In the genomic region with DNA sequence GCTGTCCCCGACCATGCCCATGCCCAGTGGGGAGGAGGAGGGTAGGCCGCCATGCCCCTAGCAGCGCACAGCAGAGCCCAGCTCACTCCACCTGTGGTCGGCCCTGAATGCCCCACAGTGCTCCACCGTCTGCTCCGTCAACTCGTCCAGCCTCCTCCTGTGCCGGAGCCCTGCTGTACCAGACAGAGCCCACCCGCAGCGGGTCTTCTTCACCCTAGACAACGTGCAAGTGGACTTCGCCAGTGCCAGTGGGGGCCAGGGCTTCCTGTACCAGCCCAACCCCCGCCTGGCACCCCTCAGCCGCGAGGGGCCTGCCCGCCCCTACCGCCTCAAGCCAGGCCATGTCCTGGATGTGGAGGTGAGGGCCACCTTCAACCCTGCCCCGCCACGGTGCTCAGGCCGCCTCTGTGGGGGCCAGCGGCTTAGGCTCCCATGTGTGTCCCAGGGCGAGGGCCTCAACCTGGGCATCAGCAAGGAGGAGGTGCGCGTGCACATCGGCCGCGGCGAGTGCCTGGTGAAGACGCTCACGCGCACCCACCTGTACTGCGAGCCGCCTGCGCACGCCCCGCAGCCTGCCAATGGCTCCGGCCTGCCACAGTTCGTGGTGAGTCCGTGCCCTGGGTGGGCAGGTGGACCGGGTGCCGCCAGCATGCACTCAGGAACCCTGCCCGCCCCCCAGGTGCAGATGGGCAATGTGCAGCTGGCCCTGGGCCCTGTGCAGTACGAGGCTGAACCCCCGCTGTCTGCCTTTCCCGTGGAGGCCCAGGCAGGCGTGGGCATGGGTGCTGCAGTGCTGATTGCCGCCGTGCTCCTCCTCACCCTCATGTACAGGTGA, we compare ENCODE assay signal across 15 cellular contexts. TPM values are rescaled to one million over a fixed set of nuclear protein-coding genes. Genes with fewer than 3 reads are reported as not detected.
DNase-seq lines count a peak whose midpoint lies in the region; ATAC-seq and TF ChIP-seq lines count a peak whose summit lies in the region.
"Had no signal": no experiment of that assay in that cellular context is flagged by ENCODE, and none has a peak within 500 bp of the region (broad histone marks: within the 10 kb centered on the region; RNA-seq: fewer than 3 reads in every experiment).

No MANE protein-coding gene starts in this region.

- H3K9ac ChIP-seq in IMR-90 (ENCODE audit: low read depth, low read length), result no peak overlapping the region

- peaks cover 8% of the 10 kb centered on the region for H3K36me3 Mint-ChIP-seq in MCF 10A (ENCODE audit: insufficient read depth, unreplicated experiment)
- H3K36me3 Mint-ChIP-seq: activated naive CD8-positive, alpha-beta T cell treated with anti-CD3 and anti-CD28 coated beads, Interleukin-2, amount 10 ng/mL, durations not matched to agents 7 days and 5 days had no signal

- TF ChIP-seq RAD21 in IMR-90 (IDR thresholded peaks at IDR 0.05; ENCODE audit: low read length), result no peak

- TF ChIP-seq POLR2A in IMR-90 (IDR thresholded peaks at IDR 0.05; ENCODE audit: low read depth, low read length), result no peak

- no peaks in the 10 kb centered on the region; the same call in 1 of the 2 replicates for H3K27me3 ChIP-seq in GM06990 (replicated peaks; ENCODE audit: control insufficient read depth, insufficient read depth, low read length)
- H3K27me3 ChIP-seq in IMR-90 (ENCODE audit: control insufficient read depth, insufficient read depth, low read length), result no peaks in the 10 kb centered on the region
- H3K27me3 ChIP-seq: brain microvascular endothelial cell had no signal

- no peaks in the 10 kb centered on the region for H3K79me1 ChIP-seq in IMR-90 (ENCODE audit: low read depth in 1 of 2, low read length in 2 of 2)

- no peak overlapping the region for H3K18ac ChIP-seq in IMR-90 (ENCODE audit: low read depth, low read length)

- TF ChIP-seq CTCF in GM06990 (IDR thresholded peaks at IDR 0.05; ENCODE audit: insufficient read depth, low read length, poor library complexity, severe bottlenecking) (no peak), IMR-90 (conservative IDR thresholded peaks at IDR 0.05; ENCODE audit: low read depth, low read length) (no peak), mucosa of descending colon (IDR thresholded peaks at IDR 0.05) (no peak), MCF 10A (IDR thresholded peaks at IDR 0.05; ENCODE audit: unreplicated experiment) (no peak)

- H4K20me1 ChIP-seq in IMR-90 (ENCODE audit: insufficient read depth, low read length), result no peaks in the 10 kb centered on the region

- intact Hi-C loops in IMR-90 (cut with micrococcal nuclease) (no loop called here), mucosa of descending colon (cut with DNase I, micrococcal nuclease) (no loop called here), MCF 10A (cut with micrococcal nuclease) (no loop called here)

- POLR2A ChIA-PET in IMR-90 (lab: Charles Lee; ENCODE audit: unreplicated experiment), result no interaction called here
- POLR2A ChIA-PET in MCF 10A (lab: Yijun Ruan, JAX), result no interaction called here

- no peaks in the 10 kb centered on the region for H3K27me3 Mint-ChIP-seq in MCF 10A (ENCODE audit: insufficient read depth, unreplicated experiment)
- H3K27me3 Mint-ChIP-seq: activated naive CD8-positive, alpha-beta T cell treated with anti-CD3 and anti-CD28 coated beads, Interleukin-2, amount 10 ng/mL, durations not matched to agents 7 days and 5 days had no signal

- H3K4me3 ChIP-seq in GM06990 (replicated peaks; ENCODE audit: low read depth, low read length) (no peak overlapping the region), IMR-90 (ENCODE audit: insufficient read depth, low read depth, low read length) (no peak overlapping the region), mucosa of descending colon (no peak overlapping the region)
- H3K4me3 ChIP-seq: colonic mucosa had no signal

- H2AFZ ChIP-seq in IMR-90 (replicated peaks; ENCODE audit: low read length, poor library complexity), result no peak overlapping the region

- no peak overlapping the region for H3K27ac Mint-ChIP-seq in MCF 10A (ENCODE audit: low read depth, unreplicated experiment)
- H3K27ac Mint-ChIP-seq: activated naive CD8-positive, alpha-beta T cell treated with anti-CD3 and anti-CD28 coated beads, Interleukin-2, amount 10 ng/mL, durations not matched to agents 7 days and 5 days had no signal

- BruUV-seq in IMR-90 (replicated peaks; lab: Mats Ljungman, UMichigan) (TSS peak; percentile 38), MCF 10A (replicated peaks; lab: Mats Ljungman, UMichigan) (no TSS peak)

- no peaks in the 10 kb centered on the region for H3K9me1 ChIP-seq in IMR-90 (ENCODE audit: insufficient read depth, low read length)

- no peak overlapping the region for H3K4ac ChIP-seq in IMR-90 (ENCODE audit: low read depth, low read length)

- CTCF ChIA-PET in IMR-90 (lab: Yijun Ruan, JAX), result no interaction called here
- CTCF ChIA-PET in MCF 10A (lab: Yijun Ruan, JAX), result no interaction called here

- H3K4me1 ChIP-seq in IMR-90 (ENCODE audit: control insufficient read depth, insufficient read depth, low read length) (no peaks in the 10 kb centered on the region), mucosa of descending colon (ENCODE audit: low read depth) (no peaks in the 10 kb centered on the region)
- H3K4me1 ChIP-seq: colonic mucosa had no signal

- no peak overlapping the region for H4K91ac ChIP-seq in IMR-90 (ENCODE audit: insufficient read depth, low read depth, low read length)

- no peak overlapping the region for H3K14ac ChIP-seq in IMR-90 (replicated peaks; ENCODE audit: low read depth, low read length)

- H3K56ac ChIP-seq in IMR-90 (ENCODE audit: extremely low read depth, insufficient read depth, low read length), result no peak overlapping the region

- H3K4me3 Mint-ChIP-seq in MCF 10A (ENCODE audit: unreplicated experiment), result no peak overlapping the region
- H3K4me3 Mint-ChIP-seq: activated naive CD8-positive, alpha-beta T cell treated with anti-CD3 and anti-CD28 coated beads, Interleukin-2, amount 10 ng/mL, durations not matched to agents 7 days and 5 days had no signal

- H3K9me3 ChIP-seq in IMR-90 (ENCODE audit: control insufficient read depth, insufficient read depth, low read length), result no peaks in the 10 kb centered on the region; the same call in 1 of the 2 replicates
- H3K9me3 ChIP-seq in mucosa of descending colon, result no peaks in the 10 kb centered on the region
- H3K9me3 ChIP-seq: colonic mucosa had no signal

- H4K8ac ChIP-seq in IMR-90 (ENCODE audit: low read depth in 2 of 2, low read length in 2 of 2), result no peak overlapping the region

- H2AK5ac ChIP-seq in IMR-90 (ENCODE audit: low read depth, low read length), result no peak overlapping the region

- in situ Hi-C loops in IMR-90 (cut with MboI; ENCODE audit: low sequenced_read_pairs), result no loop called here

- no peak overlapping the region for H3K27ac ChIP-seq in IMR-90 (ENCODE audit: insufficient read depth, low read length)
- H3K27ac ChIP-seq: brain microvascular endothelial cell, colonic mucosa had no signal

- 99% methylated on average over 24 of the region's 48 CpGs; no CpG with 5 or more reads in 1 of the 2 experiments for WGBS in IMR-90 (ENCODE audit: extremely low coverage in 2 of 2, insufficient read length in 1 of 2), 2 experiments

- H3K23ac ChIP-seq in IMR-90 (ENCODE audit: low read depth, low read length), result no peak overlapping the region

- no peak overlapping the region for H3K4me2 ChIP-seq in IMR-90 (ENCODE audit: low read depth, low read length)

- no peaks in the 10 kb centered on the region for H3K36me3 ChIP-seq in GM06990 (ENCODE audit: control insufficient read depth, insufficient read depth, low read length)
- peaks cover 4% of the 10 kb centered on the region; the same call in 1 of the 2 replicates for H3K36me3 ChIP-seq in IMR-90 (ENCODE audit: control insufficient read depth, insufficient read depth, low read length)
- H3K36me3 ChIP-seq in mucosa of descending colon (ENCODE audit: low read depth), result no peaks in the 10 kb centered on the region
- H3K36me3 ChIP-seq: brain microvascular endothelial cell, colonic mucosa had no signal

- ATAC-seq in IMR-90 (ENCODE audit: low read depth) (no peak), mucosa of descending colon (no peak)
- ATAC-seq: activated CD4-positive, CD25-positive, alpha-beta regulatory T cell treated with anti-CD3 and anti-CD28 coated beads, Interleukin-2, amount 50 U/mL, for 24 hours; left colon had no signal

- no peaks in the 10 kb centered on the region for H3K9me3 Mint-ChIP-seq in MCF 10A (ENCODE audit: unreplicated experiment)
- H3K9me3 Mint-ChIP-seq: activated naive CD8-positive, alpha-beta T cell treated with anti-CD3 and anti-CD28 coated beads, Interleukin-2, amount 10 ng/mL, durations not matched to agents 7 days and 5 days had no signal

- H4K5ac ChIP-seq in IMR-90 (ENCODE audit: low read depth, low read length), result no peak overlapping the region

- H2BK20ac ChIP-seq in IMR-90 (ENCODE audit: low read depth, low read length), result no peak overlapping the region

- DNase-seq in GM06990 (ENCODE audit: extremely low read depth, insufficient read length) (peak; percentile 4), IMR-90 (no peak), mucosa of descending colon (peak in 2 of 3 donors; percentile 14 to 49), NCI-H1105 (lab: John Stamatoyannopoulos, UW) (no peak), MCF 10A (ENCODE audit: unreplicated experiment) (no peak)
- DNase-seq: activated T-cell treated with anti-CD3 and anti-CD28 coated beads, Interleukin-2, amount 50 U/mL, for 48 hours; AML-193; brain microvascular endothelial cell; colonic mucosa; DMS79 treated with DMSO at 0.1 percent for 48 hours; NCI-H146; NCI-H69 had no signal

- no peak overlapping the region for H2BK15ac ChIP-seq in IMR-90 (ENCODE audit: low read depth, low read length)

- H2BK5ac ChIP-seq in IMR-90 (ENCODE audit: low read depth, low read length, poor library complexity, severe bottlenecking), result no peak overlapping the region

- no peaks in the 10 kb centered on the region for H3K4me1 Mint-ChIP-seq in MCF 10A (ENCODE audit: insufficient read depth, unreplicated experiment)
- H3K4me1 Mint-ChIP-seq: activated naive CD8-positive, alpha-beta T cell treated with anti-CD3 and anti-CD28 coated beads, Interleukin-2, amount 10 ng/mL, durations not matched to agents 7 days and 5 days had no signal

- no peak overlapping the region for H2AK9ac ChIP-seq in IMR-90 (replicated peaks; ENCODE audit: low read depth, low read length, poor library complexity)

- dilution Hi-C loops in IMR-90 (cut with HindIII; ENCODE audit: low sequenced_read_pairs, unreplicated experiment), result no loop called here

- H2BK120ac ChIP-seq in IMR-90 (ENCODE audit: low read depth, low read length), result no peak overlapping the region

RNA-seq across cellular contexts. Expression of a gene that starts 6.9 kb away (rescaled TPM):
- 0.36 and 0.56 TPM in 2 replicates for total RNA-seq in IMR-90 (2012; rRNA removed)
- polyA plus RNA-seq in IMR-90 (2012; rRNA removed), result 0.34 and 0.70 TPM in 2 replicates
- 0.32 and 1.1 TPM in 2 replicates for polyA plus RNA-seq in IMR-90 (2012; cell fraction: cytosol; rRNA removed)
- polyA plus RNA-seq in IMR-90 (2012; cell fraction: nucleus; rRNA removed; ENCODE audit: low replicate concordance), result 2.9 and 5.6 TPM in 2 replicates
- 1 to 10 TPM in 2 of 3 donors, under 1 TPM in 1; 0.55 to 4.6 (median 1.0) TPM for total RNA-seq in mucosa of descending colon
- not detected in 2 replicates for total RNA-seq in MCF 10A (2022)
- total RNA-seq: activated naive CD8-positive, alpha-beta T cell treated with anti-CD3 and anti-CD28 coated beads, Interleukin-2, amount 10 ng/mL, durations not matched to agents 7 days and 5 days had no signal

RNA-seq across cellular contexts. Expression of a gene that starts 9.9 kb away (rescaled TPM):
- 0.36 and 1.7 TPM in 2 replicates for total RNA-seq in IMR-90 (2012; rRNA removed)
- polyA plus RNA-seq in IMR-90 (2012; rRNA removed), result 22.3 and 26.9 TPM in 2 replicates
- polyA plus RNA-seq in IMR-90 (2012; cell fraction: cytosol; rRNA removed), result 9.9 and 21.3 TPM in 2 replicates
- 117 and 388 TPM in 2 replicates for polyA plus RNA-seq in IMR-90 (2012; cell fraction: nucleus; rRNA removed; ENCODE audit: low replicate concordance)
- 10 to 100 TPM in 1 of 3 donors, 1 to 10 TPM in 2; 3.0 to 44.9 (median 3.3) TPM for total RNA-seq in mucosa of descending colon
- 7.2 and 13.5 TPM in 2 replicates for total RNA-seq in MCF 10A (2022)

RNA-seq across cellular contexts. Expression of a gene that starts 20.2 kb away (rescaled TPM):
- total RNA-seq in IMR-90 (2012; rRNA removed) (75.8 and 79.4 TPM in 2 replicates), mucosa of descending colon (10 to 100 TPM; 57.8 to 89.9 (median 79.3) TPM), MCF 10A (2022) (56.5 and 65.4 TPM in 2 replicates)
- 85.7 and 95.0 TPM in 2 replicates for polyA plus RNA-seq in IMR-90 (2012; rRNA removed)
- polyA plus RNA-seq in IMR-90 (2012; cell fraction: cytosol; rRNA removed), result 67.0 and 200 TPM in 2 replicates
- polyA plus RNA-seq in IMR-90 (2012; cell fraction: nucleus; rRNA removed; ENCODE audit: low replicate concordance), result 164 and 364 TPM in 2 replicates

RNA-seq across cellular contexts. Expression of a gene that starts 20.5 kb away (rescaled TPM):
- 118 and 141 TPM in 2 replicates for total RNA-seq in IMR-90 (2012; rRNA removed)
- polyA plus RNA-seq in IMR-90 (2012; rRNA removed), result 480 and 481 TPM in 2 replicates
- 329 and 598 TPM in 2 replicates for polyA plus RNA-seq in IMR-90 (2012; cell fraction: cytosol; rRNA removed)
- polyA plus RNA-seq in IMR-90 (2012; cell fraction: nucleus; rRNA removed; ENCODE audit: low replicate concordance), result 171 and 243 TPM in 2 replicates
- total RNA-seq in mucosa of descending colon, result 100 to 1,000 TPM; 129 to 297 (median 174) TPM
- total RNA-seq in MCF 10A (2022), result 328 and 371 TPM in 2 replicates

RNA-seq across cellular contexts. Expression of a gene that starts 49.3 kb away (rescaled TPM):
- total RNA-seq in IMR-90 (2012; rRNA removed), result 4.3 and 4.7 TPM in 2 replicates
- 7.0 and 8.3 TPM in 2 replicates for polyA plus RNA-seq in IMR-90 (2012; rRNA removed)
- polyA plus RNA-seq in IMR-90 (2012; cell fraction: cytosol; rRNA removed), result 7.5 and 11.5 TPM in 2 replicates
- polyA plus RNA-seq in IMR-90 (2012; cell fraction: nucleus; rRNA removed; ENCODE audit: low replicate concordance), result 11.4 and 27.2 TPM in 2 replicates
- total RNA-seq in mucosa of descending colon, result 10 to 100 TPM; 13.0 to 27.3 (median 13.0) TPM
- 3.5 and 4.1 TPM in 2 replicates for total RNA-seq in MCF 10A (2022)

Comparison
In these comparisons a context has a peak if more than half of its experiments do, and no peak if none do; other contexts are left out.
1. DNase-seq: peak in GM06990 (single experiment) and mucosa of descending colon (2 of 3); none in IMR-90 (single experiment), NCI-H1105 (single experiment) and MCF 10A (single experiment).